Comparison of ENCODE assay signal across 8 cellular contexts in genomic region chr19:40443930-40444180, GRCh38. TPM values are rescaled to one million over a fixed set of nuclear protein-coding genes. Genes with fewer than 3 reads are reported as not detected.
A peak's percentile ranks its signal among the peaks of the same experiment; 100 is the strongest.
DNase-seq lines count a peak whose midpoint lies in the region; ATAC-seq, FAIRE-seq and TF ChIP-seq lines count a peak whose summit lies in the region.

No MANE protein-coding gene starts in this region.

- WGBS in A549 (ENCODE audit: missing lambda C conversion rate): 1% methylated on average over 3 of the region's 9 CpGs

- H3K4me3 ChIP-seq in A549 (peak overlapping the region; percentile 80), epithelial cell of esophagus (ENCODE audit: low read length) (peak overlapping the region; percentile 100), neural progenitor cell (peak overlapping the region; percentile 86)

- H3K4me1 Mint-ChIP-seq in neural progenitor cell: peaks cover 30% of the 10 kb centered on the region

- peak; percentile 30 to 53; a peak in 5 of 6 replicates for ATAC-seq in A549
- peak; percentile 2 for ATAC-seq in GM19328 (IDR thresholded peaks at IDR 0.05; ENCODE audit: unreplicated experiment)
- ATAC-seq in HG02970 (IDR thresholded peaks at IDR 0.05; ENCODE audit: low FRiP score, unreplicated experiment): no peak

- no peak for TF ChIP-seq RAD21 in A549 (conservative IDR thresholded peaks at IDR 0.05 in 1 of 2, IDR thresholded peaks at IDR 0.05 in 1 of 2)

- peak overlapping the region; percentile 97 for H3K4me3 Mint-ChIP-seq in neural progenitor cell

- peaks cover 2% of the 10 kb centered on the region for H3K27me3 Mint-ChIP-seq in neural progenitor cell (ENCODE audit: insufficient read depth, low read depth)

- H2AFZ ChIP-seq in neural progenitor cell (replicated peaks): no peak overlapping the region

- CTCF ChIA-PET in A549 (lab: Yijun Ruan, JAX): interaction anchor here (0.6 to 46.6 kb wide), 12 partner anchors 10 to 300 kb away, joined by 3 to 950 read pairs (median 5); partner anchors contain the start of genes BLVRB, PRX, SERTAD1 and SPTBN4

- peak overlapping the region; percentile 96 for H3K27ac Mint-ChIP-seq in neural progenitor cell

- H3K36me3 ChIP-seq in neural progenitor cell: no peaks in the 10 kb centered on the region

- H3K27me3 ChIP-seq in neural progenitor cell: no peaks in the 10 kb centered on the region

- peaks cover 24% of the 10 kb centered on the region for H4K20me1 ChIP-seq in neural progenitor cell (ENCODE audit: low read depth)

- no peak for FAIRE-seq in A549 (lab: Jason Lieb, UNC)

- TF ChIP-seq POLR2A in A549 (IDR thresholded peaks at IDR 0.05; ENCODE audit: low read length): no peak

- H3K9me3 ChIP-seq in A549 (no peaks in the 10 kb centered on the region), neural progenitor cell (ENCODE audit: low read depth) (no peaks in the 10 kb centered on the region)

- peaks cover 42% of the 10 kb centered on the region for H3F3A ChIP-seq in neural progenitor cell (ENCODE audit: low read depth)

- peak in 1 of 2 experiments; percentile 73 for DNase-seq in A549 (ENCODE audit: low read depth in 1 of 2, low spot score in 1 of 2)
- DNase-seq in RPMI8226: peak; percentile 47
- peak; percentile 37 for DNase-seq in epithelial cell of esophagus (ENCODE audit: low read depth)
- DNase-seq in neural progenitor cell (ENCODE audit: low spot score): no peak
- no peak for DNase-seq in NCI-H128 (lab: John Stamatoyannopoulos, UW; ENCODE audit: unreplicated experiment)
- no peak for DNase-seq in NCI-H1048 (lab: John Stamatoyannopoulos, UW)

- TF ChIP-seq CTCF in A549 (IDR thresholded peaks at IDR 0.05) (no peak), epithelial cell of esophagus (IDR thresholded peaks at IDR 0.05; ENCODE audit: insufficient read depth, low read depth, low read length, missing control alignments) (no peak), neural progenitor cell (IDR thresholded peaks at IDR 0.05) (no peak)

- H3K4me1 ChIP-seq in A549: peaks cover 23% of the 10 kb centered on the region
- H3K4me1 ChIP-seq in neural progenitor cell: peaks cover 18% of the 10 kb centered on the region

- POLR2A ChIA-PET in A549 (lab: Yijun Ruan, JAX): interaction anchor here (0.6 to 8.8 kb wide), 16 partner anchors 10 to 819 kb away, joined by 3 to 208 read pairs (median 8); partner anchors contain the start of genes BLVRB, C19orf47, PLD3 and SERTAD1

- H3K36me3 Mint-ChIP-seq in neural progenitor cell: peaks cover 3% of the 10 kb centered on the region

- peak overlapping the region; percentile 88 to 97 for H3K27ac ChIP-seq in A549
- H3K27ac ChIP-seq in neural progenitor cell: peak overlapping the region; percentile 79

- H3K79me2 ChIP-seq in neural progenitor cell (ENCODE audit: low read depth): peaks cover 33% of the 10 kb centered on the region

- no peaks in the 10 kb centered on the region for H3K9me3 Mint-ChIP-seq in neural progenitor cell

- peak overlapping the region; percentile 95 for H3K4me2 ChIP-seq in A549
- H3K4me2 ChIP-seq in neural progenitor cell: peak overlapping the region; percentile 75

- no peak for TF ChIP-seq EP300 in A549 (IDR thresholded peaks at IDR 0.05)

- H3K9ac ChIP-seq in neural progenitor cell: peak overlapping the region; percentile 57

TF ChIP-seq in A549, 52 proteins besides CTCF, POLR2A, EP300 and RAD21:
- TF ChIP-seq HEYL (CRISPR knock-in tag; IDR thresholded peaks at IDR 0.05): no peak
- 0 out of 2 replicates have a peak, but pooled peaks have one; percentile 4 for TF ChIP-seq RARB (CRISPR knock-in tag; IDR thresholded peaks at IDR 0.05)
- 0 out of 2 replicates have a peak, but pooled peaks have one; percentile 63 for TF ChIP-seq HOXA7 (CRISPR knock-in tag; IDR thresholded peaks at IDR 0.05)
- TF ChIP-seq RNF2 (IDR thresholded peaks at IDR 0.05; ENCODE audit: borderline replicate concordance, low read depth): no peak

RNA-seq across cellular contexts. Expression of gene SERTAD3, which starts 0.3 kb away (rescaled TPM):
- polyA plus RNA-seq in A549 (2011; rRNA removed) (40.2 and 41.7 TPM in 2 replicates), A549 (2017; fragmentation: RNase III; extraction: RNeasy Plus Mini Kit Qiagen cat#74134 plus additional on column Dnase treatment) (35.5 to 41.2 TPM (median 39.7 TPM) in 3 replicates)
- polyA plus RNA-seq in A549 (2012; cell fraction: cytosol; rRNA removed): 24.7 and 32.8 TPM in 2 replicates
- 26.5 and 34.1 TPM in 2 replicates for polyA plus RNA-seq in A549 (2012; cell fraction: nucleus; rRNA removed)
- 63.1 and 71.7 TPM in 2 replicates for polyA minus RNA-seq in A549 (2011; rRNA and poly(A)+ RNA removed)
- total RNA-seq in neural progenitor cell (ENCODE audit: low replicate concordance): 15.3 and 27.4 TPM in 2 replicates

RNA-seq across cellular contexts. Expression of gene SERTAD1, which starts 18.1 kb away (rescaled TPM):
- polyA plus RNA-seq in A549 (2011; rRNA removed) (10.0 and 10.7 TPM in 2 replicates), A549 (2017; fragmentation: RNase III; extraction: RNeasy Plus Mini Kit Qiagen cat#74134 plus additional on column Dnase treatment) (12.5 to 14.9 TPM (median 13.6 TPM) in 3 replicates)
- 30.9 and 31.2 TPM in 2 replicates for polyA plus RNA-seq in A549 (2012; cell fraction: cytosol; rRNA removed)
- polyA plus RNA-seq in A549 (2012; cell fraction: nucleus; rRNA removed): 21.4 and 24.8 TPM in 2 replicates
- polyA minus RNA-seq in A549 (2011; rRNA and poly(A)+ RNA removed): 4.6 and 4.7 TPM in 2 replicates
- total RNA-seq in neural progenitor cell (ENCODE audit: low replicate concordance): 2.4 and 5.5 TPM in 2 replicates

RNA-seq across cellular contexts. Expression of gene BLVRB, which starts 21.7 kb away (rescaled TPM):
- 202 and 241 TPM in 2 replicates for polyA plus RNA-seq in A549 (2011; rRNA removed)
- 713 and 819 TPM in 2 replicates for polyA plus RNA-seq in A549 (2012; cell fraction: cytosol; rRNA removed)
- 565 and 810 TPM in 2 replicates for polyA plus RNA-seq in A549 (2012; cell fraction: nucleus; rRNA removed)
- 280 to 298 TPM (median 296 TPM) in 3 replicates for polyA plus RNA-seq in A549 (2017; fragmentation: RNase III; extraction: RNeasy Plus Mini Kit Qiagen cat#74134 plus additional on column Dnase treatment)
- polyA minus RNA-seq in A549 (2011; rRNA and poly(A)+ RNA removed): 192 and 225 TPM in 2 replicates
- 11.3 and 24.4 TPM in 2 replicates for total RNA-seq in neural progenitor cell (ENCODE audit: low replicate concordance)

RNA-seq across cellular contexts. Expression of gene SPTBN4, which starts 22.9 kb away (rescaled TPM):
- polyA plus RNA-seq in A549 (2011; rRNA removed): 1.4 and 2.2 TPM in 2 replicates
- 2.0 TPM in 2 replicates for polyA plus RNA-seq in A549 (2012; cell fraction: cytosol; rRNA removed)
- polyA plus RNA-seq in A549 (2012; cell fraction: nucleus; rRNA removed): 3.9 and 4.2 TPM in 2 replicates
- polyA plus RNA-seq in A549 (2017; fragmentation: RNase III; extraction: RNeasy Plus Mini Kit Qiagen cat#74134 plus additional on column Dnase treatment): 1.2 to 2.0 TPM (median 1.4 TPM) in 3 replicates
- polyA minus RNA-seq in A549 (2011; rRNA and poly(A)+ RNA removed): 1.1 and 1.2 TPM in 2 replicates
- 2.5 and 8.4 TPM in 2 replicates for total RNA-seq in neural progenitor cell (ENCODE audit: low replicate concordance)

RNA-seq across cellular contexts. Expression of gene PRX, which starts 30.7 kb away (rescaled TPM):
- 1.5 and 1.6 TPM in 2 replicates for polyA plus RNA-seq in A549 (2011; rRNA removed)
- 0.91 and 1.1 TPM in 2 replicates for polyA plus RNA-seq in A549 (2012; cell fraction: cytosol; rRNA removed)
- polyA plus RNA-seq in A549 (2012; cell fraction: nucleus; rRNA removed): 1.7 and 1.8 TPM in 2 replicates
- polyA plus RNA-seq in A549 (2017; fragmentation: RNase III; extraction: RNeasy Plus Mini Kit Qiagen cat#74134 plus additional on column Dnase treatment): 1.3 to 1.8 TPM (median 1.8 TPM) in 3 replicates
- 0.87 and 1.1 TPM in 2 replicates for polyA minus RNA-seq in A549 (2011; rRNA and poly(A)+ RNA removed)
- total RNA-seq in neural progenitor cell (ENCODE audit: low replicate concordance): 1.4 and 4.7 TPM in 2 replicates

Comparison
In these comparisons a context has a peak if more than half of its experiments do, and no peak if none do; other contexts are left out.
1. DNase-seq: peak in RPMI8226 (single experiment) and epithelial cell of esophagus (single experiment); none in neural progenitor cell (single experiment), NCI-H128 (single experiment) and NCI-H1048 (single experiment).
2. Peak in every context shown above with its lines, with median percentiles within 50 percentile points of each other: H3K4me3 ChIP-seq.